20 cellular contexts compared by ENCODE assay signal in the genomic region with DNA sequence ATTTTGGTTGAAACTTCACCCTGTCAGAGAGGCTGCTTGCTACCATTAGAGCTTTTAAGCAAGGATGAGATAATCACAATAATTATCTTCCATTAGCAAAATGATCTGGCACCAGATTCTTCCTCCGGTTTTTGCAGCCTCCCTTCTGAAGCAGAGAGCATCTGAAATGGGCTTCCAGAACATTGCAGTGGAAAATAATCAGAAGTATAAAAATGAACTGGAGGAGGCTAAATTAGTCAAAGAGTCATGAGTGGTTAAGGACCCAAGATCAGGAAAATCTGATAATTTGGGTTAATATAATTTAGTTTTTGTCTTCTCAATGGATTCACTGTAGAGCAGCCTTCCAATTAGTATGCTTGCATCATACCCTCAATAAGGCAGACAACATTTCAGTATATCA.
A peak's percentile ranks its signal among the peaks of the same experiment; 100 is the strongest.
DNase-seq lines count a peak whose midpoint lies in the region; ATAC-seq, FAIRE-seq and TF ChIP-seq lines count a peak whose summit lies in the region.
"Had no signal": no experiment of that assay in that cellular context is flagged by ENCODE, and none has a peak within 500 bp of the region (broad histone marks: within the 10 kb centered on the region; RNA-seq: fewer than 3 reads in every experiment).

No MANE protein-coding gene starts in this region.

- ATAC-seq in SK-N-SH treated with all-trans-retinoic acid at 6 μM for 48 hours (no peak), HG03039 (IDR thresholded peaks at IDR 0.05; ENCODE audit: unreplicated experiment) (no peak)
- ATAC-seq: CD8-positive, alpha-beta T cell; Right ventricle myocardium inferior had no signal

- no peak for FAIRE-seq in frontal cortex (lab: Jason Lieb, UNC)

- DNase-seq in D341Med (ENCODE audit: low spot score) (peak; percentile 33), NCI-H1105 treated with DMSO at 0.1 percent for 48 hours (lab: John Stamatoyannopoulos, UW) (peak; percentile 96), NCI-H69 (lab: John Stamatoyannopoulos, UW) (peak; percentile 93), frontal cortex (ENCODE audit: low spot score in 2 of 2) (no peak), GM19238 (ENCODE audit: insufficient read length, low spot score) (no peak), NCI-H2196 (lab: John Stamatoyannopoulos, UW; ENCODE audit: unreplicated experiment) (no peak)
- DNase-seq: CD8-positive, alpha-beta T cell; GOT3; HFFc6; KBM-7; MM.1S; NCI-H187 treated with DMSO at 0.1 percent for 48 hours; NCI-H2107; NCI-H2227 treated with DMSO at 0.1 percent for 48 hours; NCI-H526 treated with DMSO at 0.1 percent for 48 hours; PC-9; T-helper 1 cell had no signal

TF ChIP-seq in SK-N-SH treated with all-trans-retinoic acid at 6 μM for 48 hours, 23 proteins besides CTCF, POLR2A, EP300 and RAD21:
- TF ChIP-seq ZNF8 (CRISPR knock-in tag; IDR thresholded peaks at IDR 0.05) (no peak), ZNF70 (CRISPR knock-in tag; IDR thresholded peaks at IDR 0.05) (peak; percentile 99), TCF4 (CRISPR knock-in tag; IDR thresholded peaks at IDR 0.05; ENCODE audit: borderline replicate concordance) (0 out of 2 replicates have a peak, but pooled peaks have one; percentile 17)

Comparison
In these comparisons a context has a peak if more than half of its experiments do, and no peak if none do; other contexts are left out.
1. DNase-seq: peak in D341Med (single experiment), NCI-H1105 treated with DMSO at 0.1 percent for 48 hours (single experiment) and NCI-H69 (single experiment); none in frontal cortex (0 of 2), GM19238 (single experiment) and NCI-H2196 (single experiment).